35 cellular contexts compared by ENCODE assay signal in the genomic region with DNA sequence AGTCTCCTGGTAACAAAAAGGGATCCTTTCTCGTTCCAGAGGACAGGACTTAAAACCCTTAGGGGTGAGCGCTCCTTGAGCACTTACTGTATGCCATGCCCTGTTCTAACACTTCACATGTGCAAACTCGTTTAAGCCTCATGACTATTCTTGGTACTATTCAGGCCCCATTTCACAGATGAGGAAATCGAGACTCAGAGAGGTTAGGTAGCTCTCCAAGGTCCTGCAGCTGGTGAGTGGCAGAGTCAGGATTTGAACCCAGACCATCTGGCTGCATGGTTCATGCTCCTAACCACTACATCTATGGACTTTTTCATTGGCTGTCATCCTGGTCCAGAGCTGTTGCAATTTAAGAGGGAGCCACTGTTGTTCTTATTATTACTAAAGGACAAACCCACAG. TPM values are rescaled to one million over a fixed set of nuclear protein-coding genes. Genes with fewer than 3 reads are reported as not detected.
"Had no signal": no experiment of that assay in that cellular context is flagged by ENCODE, and none has a peak within 500 bp of the region (broad histone marks: within the 10 kb centered on the region; RNA-seq: fewer than 3 reads in every experiment).

No MANE protein-coding gene starts in this region.

- H3K4me3 ChIP-seq: ascending aorta, breast epithelium, cardiac muscle cell, coronary artery, esophagus muscularis mucosa, gastrocnemius medialis, heart right ventricle, hepatocyte had no signal

- H3K36me3 ChIP-seq: ascending aorta, breast epithelium, cardiac muscle cell, esophagus muscularis mucosa, gastrocnemius medialis, heart right ventricle had no signal

- H3K9me3 ChIP-seq: ascending aorta, breast epithelium, esophagus muscularis mucosa, gastrocnemius medialis, heart right ventricle had no signal

- H3K79me2 ChIP-seq: hepatocyte had no signal

- DNase-seq: activated CD4-positive, alpha-beta memory T cell treated with anti-CD3 and anti-CD28 coated beads for 36 hours; activated CD4-positive, alpha-beta T cell treated with anti-CD3 and anti-CD28 coated beads for 36 hours; activated CD4-positive, alpha-beta T cell treated with anti-CD3 and anti-CD28 coated beads, Interleukin-2, amount 10 ng/mL, durations not matched to agents 24 days and 14 days; activated CD4-positive, CD25-positive, alpha-beta regulatory T cell; activated CD4-positive, CD25-positive, alpha-beta regulatory T cell treated with anti-CD3 and anti-CD28 coated beads, Interleukin-2, amount 50 U/mL, for 72 hours; activated CD8-positive, alpha-beta memory T cell treated with anti-CD3 and anti-CD28 coated beads, Interleukin-2, amount 10 ng/mL, durations not matched to agents 7 days and 5 days; activated CD8-positive, alpha-beta memory T cell treated with anti-CD3 and anti-CD28 coated beads, Interleukin-2, amount 50 U/mL, for 48 hours; activated CD8-positive, alpha-beta T cell treated with anti-CD3 and anti-CD28 coated beads, Interleukin-2, amount 10 ng/mL, durations not matched to agents 7 days and 5 days; activated gamma-delta T cell; activated naive CD4-positive, alpha-beta T cell; activated naive CD4-positive, alpha-beta T cell treated with anti-CD3 and anti-CD28 coated beads, Interleukin-2, amount 10 ng/mL, durations not matched to agents 7 days and 5 days; activated naive CD8-positive, alpha-beta T cell treated with anti-CD3 and anti-CD28 coated beads, Interleukin-2, amount 10 ng/mL, durations not matched to agents 7 days and 5 days; activated T-cell treated with anti-CD3 and anti-CD28 coated beads for 4 hours; activated T-cell treated with anti-CD3 and anti-CD28 coated beads, Interleukin-2, amount 50 U/mL, for 24 hours; activated T-cell treated with anti-CD3 and anti-CD28 coated beads, Interleukin-2, amount 50 U/mL, for 72 hours; central memory CD4-positive, alpha-beta T cell; cerebellar nuclear complex; effector CD4-positive, alpha-beta T cell; effector memory CD8-positive, alpha-beta T cell; erythroblast; foreskin keratinocyte; gastrocnemius medialis; glutamatergic neuron; heart right ventricle; T-helper 2 cell had no signal

- H3K9me3 Mint-ChIP-seq: activated CD4-positive, alpha-beta memory T cell treated with anti-CD3 and anti-CD28 coated beads for 36 hours; activated CD4-positive, alpha-beta T cell treated with anti-CD3 and anti-CD28 coated beads, Interleukin-2, amount 10 ng/mL, durations not matched to agents 24 days and 14 days; activated naive CD4-positive, alpha-beta T cell treated with anti-CD3 and anti-CD28 coated beads, Interleukin-2, amount 10 ng/mL, durations not matched to agents 7 days and 5 days; activated naive CD4-positive, alpha-beta T cell treated with anti-CD3 and anti-CD28 coated beads, Interleukin-2, amount 50 U/mL, for 72 hours; activated naive CD8-positive, alpha-beta T cell treated with anti-CD3 and anti-CD28 coated beads, Interleukin-2, amount 10 ng/mL, durations not matched to agents 7 days and 5 days; activated T-cell treated with anti-CD3 and anti-CD28 coated beads, Interleukin-2, amount 50 U/mL, for 24 hours; activated T-cell treated with anti-CD3 and anti-CD28 coated beads, Interleukin-2, amount 50 U/mL, for 72 hours; dendritic cell treated with granulocyte-macrophage colony-stimulating factor and Interleukin-4, amounts not matched to agents 40 ng/mL and 50 ng/mL, for 4 days; effector memory CD8-positive, alpha-beta T cell had no signal

- H3K27ac ChIP-seq: ascending aorta, breast epithelium, cardiac muscle cell, coronary artery, esophagus muscularis mucosa, foreskin keratinocyte, gastrocnemius medialis, heart right ventricle, hepatocyte had no signal

- H2AFZ ChIP-seq: hepatocyte had no signal

- H3K4me2 ChIP-seq: hepatocyte had no signal

- H3K4me3 Mint-ChIP-seq: activated CD4-positive, alpha-beta memory T cell treated with anti-CD3 and anti-CD28 coated beads for 36 hours; activated CD4-positive, alpha-beta T cell treated with anti-CD3 and anti-CD28 coated beads for 36 hours; activated CD4-positive, alpha-beta T cell treated with anti-CD3 and anti-CD28 coated beads, Interleukin-2, amount 10 ng/mL, durations not matched to agents 24 days and 14 days; activated CD8-positive, alpha-beta memory T cell treated with anti-CD3 and anti-CD28 coated beads, Interleukin-2, amount 10 ng/mL, durations not matched to agents 7 days and 5 days; activated CD8-positive, alpha-beta T cell treated with anti-CD3 and anti-CD28 coated beads, Interleukin-2, amount 10 ng/mL, durations not matched to agents 7 days and 5 days; activated naive CD4-positive, alpha-beta T cell treated with anti-CD3 and anti-CD28 coated beads, Interleukin-2, amount 10 ng/mL, durations not matched to agents 7 days and 5 days; activated naive CD8-positive, alpha-beta T cell treated with anti-CD3 and anti-CD28 coated beads, Interleukin-2, amount 10 ng/mL, durations not matched to agents 7 days and 5 days; activated T-cell treated with anti-CD3 and anti-CD28 coated beads, Interleukin-2, amount 50 U/mL, for 24 hours; activated T-cell treated with anti-CD3 and anti-CD28 coated beads, Interleukin-2, amount 50 U/mL, for 72 hours; brain; dendritic cell treated with granulocyte-macrophage colony-stimulating factor and Interleukin-4, amounts not matched to agents 40 ng/mL and 50 ng/mL, for 4 days; effector memory CD8-positive, alpha-beta T cell had no signal

- H3K27me3 ChIP-seq: ascending aorta, breast epithelium, hepatocyte had no signal

- H3K36me3 Mint-ChIP-seq: activated CD4-positive, alpha-beta memory T cell treated with anti-CD3 and anti-CD28 coated beads for 36 hours; activated CD8-positive, alpha-beta memory T cell treated with anti-CD3 and anti-CD28 coated beads, Interleukin-2, amount 10 ng/mL, durations not matched to agents 7 days and 5 days; activated naive CD4-positive, alpha-beta T cell treated with anti-CD3 and anti-CD28 coated beads, Interleukin-2, amount 10 ng/mL, durations not matched to agents 7 days and 5 days; activated naive CD4-positive, alpha-beta T cell treated with anti-CD3 and anti-CD28 coated beads, Interleukin-2, amount 50 U/mL, for 72 hours; activated naive CD8-positive, alpha-beta T cell treated with anti-CD3 and anti-CD28 coated beads, Interleukin-2, amount 10 ng/mL, durations not matched to agents 7 days and 5 days; brain had no signal

- H3K4me1 ChIP-seq: ascending aorta, breast epithelium, esophagus muscularis mucosa, foreskin keratinocyte, gastrocnemius medialis, heart right ventricle had no signal

- H3K27ac Mint-ChIP-seq: activated CD4-positive, alpha-beta memory T cell treated with anti-CD3 and anti-CD28 coated beads for 36 hours; activated CD4-positive, alpha-beta T cell treated with anti-CD3 and anti-CD28 coated beads for 36 hours; activated CD4-positive, alpha-beta T cell treated with anti-CD3 and anti-CD28 coated beads, Interleukin-2, amount 10 ng/mL, durations not matched to agents 24 days and 14 days; activated CD8-positive, alpha-beta memory T cell treated with anti-CD3 and anti-CD28 coated beads, Interleukin-2, amount 10 ng/mL, durations not matched to agents 7 days and 5 days; activated CD8-positive, alpha-beta T cell treated with anti-CD3 and anti-CD28 coated beads, Interleukin-2, amount 10 ng/mL, durations not matched to agents 7 days and 5 days; activated naive CD4-positive, alpha-beta T cell treated with anti-CD3 and anti-CD28 coated beads, Interleukin-2, amount 10 ng/mL, durations not matched to agents 7 days and 5 days; activated naive CD4-positive, alpha-beta T cell treated with anti-CD3 and anti-CD28 coated beads, Interleukin-2, amount 50 U/mL, for 72 hours; activated naive CD8-positive, alpha-beta T cell treated with anti-CD3 and anti-CD28 coated beads, Interleukin-2, amount 10 ng/mL, durations not matched to agents 7 days and 5 days; activated T-cell treated with anti-CD3 and anti-CD28 coated beads, Interleukin-2, amount 50 U/mL, for 24 hours; activated T-cell treated with anti-CD3 and anti-CD28 coated beads, Interleukin-2, amount 50 U/mL, for 72 hours; brain; dendritic cell treated with granulocyte-macrophage colony-stimulating factor and Interleukin-4, amounts not matched to agents 40 ng/mL and 50 ng/mL, for 4 days; effector memory CD8-positive, alpha-beta T cell had no signal

- ATAC-seq: activated CD4-positive, alpha-beta T cell treated with anti-CD3 and anti-CD28 coated beads for 36 hours; activated CD8-positive, alpha-beta memory T cell treated with anti-CD3 and anti-CD28 coated beads, Interleukin-2, amount 10 ng/mL, durations not matched to agents 7 days and 5 days; activated CD8-positive, alpha-beta T cell treated with anti-CD3 and anti-CD28 coated beads, Interleukin-2, amount 10 ng/mL, durations not matched to agents 7 days and 5 days; activated naive CD4-positive, alpha-beta T cell treated with anti-CD3 and anti-CD28 coated beads, Interleukin-2, amount 50 U/mL, for 72 hours; activated T-cell treated with anti-CD3 and anti-CD28 coated beads, Interleukin-2, amount 50 U/mL, for 72 hours; effector memory CD8-positive, alpha-beta T cell; foreskin keratinocyte; gastrocnemius medialis; heart right ventricle had no signal

- H3K4me1 Mint-ChIP-seq: activated CD4-positive, alpha-beta T cell treated with anti-CD3 and anti-CD28 coated beads for 36 hours; activated CD4-positive, alpha-beta T cell treated with anti-CD3 and anti-CD28 coated beads, Interleukin-2, amount 10 ng/mL, durations not matched to agents 24 days and 14 days; activated CD8-positive, alpha-beta memory T cell treated with anti-CD3 and anti-CD28 coated beads, Interleukin-2, amount 10 ng/mL, durations not matched to agents 7 days and 5 days; activated naive CD4-positive, alpha-beta T cell treated with anti-CD3 and anti-CD28 coated beads, Interleukin-2, amount 10 ng/mL, durations not matched to agents 7 days and 5 days; activated naive CD8-positive, alpha-beta T cell treated with anti-CD3 and anti-CD28 coated beads, Interleukin-2, amount 10 ng/mL, durations not matched to agents 7 days and 5 days had no signal

RNA-seq across cellular contexts. Expression of a gene that starts 46.7 kb away (rescaled TPM):
- total RNA-seq: activated CD4-positive, alpha-beta memory T cell treated with anti-CD3 and anti-CD28 coated beads for 36 hours; activated CD4-positive, alpha-beta T cell treated with anti-CD3 and anti-CD28 coated beads for 36 hours; activated CD4-positive, alpha-beta T cell treated with anti-CD3 and anti-CD28 coated beads, Interleukin-2, amount 10 ng/mL, durations not matched to agents 24 days and 14 days; activated CD8-positive, alpha-beta memory T cell treated with anti-CD3 and anti-CD28 coated beads for 36 hours; activated CD8-positive, alpha-beta memory T cell treated with anti-CD3 and anti-CD28 coated beads, Interleukin-2, amount 10 ng/mL, durations not matched to agents 7 days and 5 days; activated CD8-positive, alpha-beta T cell treated with anti-CD3 and anti-CD28 coated beads, Interleukin-2, amount 10 ng/mL, durations not matched to agents 7 days and 5 days; activated naive CD4-positive, alpha-beta T cell treated with anti-CD3 and anti-CD28 coated beads, Interleukin-2, amount 50 U/mL, for 72 hours; activated naive CD8-positive, alpha-beta T cell treated with anti-CD3 and anti-CD28 coated beads, Interleukin-2, amount 10 ng/mL, durations not matched to agents 7 days and 5 days; activated T-cell treated with anti-CD3 and anti-CD28 coated beads, Interleukin-2, amount 50 U/mL, for 72 hours; ascending aorta; cardiac muscle cell had no signal
- polyA plus RNA-seq: cardiac muscle cell had no signal
